22 cellular contexts compared by ENCODE assay signal in the genomic region with DNA sequence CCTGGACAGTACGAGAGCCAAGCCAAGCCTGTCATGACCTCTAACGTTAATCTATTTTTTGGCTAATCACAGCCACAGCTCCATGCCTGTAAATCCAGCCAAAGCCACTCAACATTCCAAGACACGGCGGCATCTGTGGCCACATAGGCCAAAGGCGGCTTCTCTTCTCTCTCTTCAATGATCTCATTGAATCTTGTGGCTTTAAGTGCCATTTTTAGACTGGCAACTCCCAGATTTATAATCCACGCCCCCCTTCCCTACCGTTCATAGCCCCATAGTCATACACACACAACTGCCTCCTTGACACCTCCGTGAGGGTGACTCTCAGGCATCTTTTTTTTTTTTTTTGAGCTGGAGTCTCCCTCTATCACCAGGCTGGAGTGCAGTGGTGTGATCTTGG. TPM values are rescaled to one million over a fixed set of nuclear protein-coding genes. Genes with fewer than 3 reads are reported as not detected.
DNase-seq lines count a peak whose midpoint lies in the region; ATAC-seq and TF ChIP-seq lines count a peak whose summit lies in the region.
"Had no signal": no experiment of that assay in that cellular context is flagged by ENCODE, and none has a peak within 500 bp of the region (broad histone marks: within the 10 kb centered on the region; RNA-seq: fewer than 3 reads in every experiment).

No MANE protein-coding gene starts in this region.

- H3K79me1 ChIP-seq in mesenchymal stem cell (replicated peaks; ENCODE audit: low read length, poor library complexity, severe bottlenecking): no peaks in the 10 kb centered on the region

- peaks cover 41% of the 10 kb centered on the region for H3K4me1 Mint-ChIP-seq in activated naive CD4-positive, alpha-beta T cell treated with anti-CD3 and anti-CD28 coated beads for 36 hours (ENCODE audit: low read depth)

- no peak overlapping the region for H2AFZ ChIP-seq in mesenchymal stem cell (ENCODE audit: low read depth, low read length)
- H2AFZ ChIP-seq: parathyroid adenoma had no signal

- H3K9me3 ChIP-seq in SJCRH30 (replicated peaks) (no peaks in the 10 kb centered on the region), mesenchymal stem cell (ENCODE audit: control insufficient read depth, low read length) (no peaks in the 10 kb centered on the region), upper lobe of right lung (no peaks in the 10 kb centered on the region)
- H3K9me3 ChIP-seq: stomach had no signal

- H2AK5ac ChIP-seq in mesenchymal stem cell (ENCODE audit: low read length, severe bottlenecking): no peak overlapping the region

- H3K4me2 ChIP-seq in mesenchymal stem cell (ENCODE audit: low read length, poor library complexity, severe bottlenecking): no peak overlapping the region

- no peak overlapping the region for H4K91ac ChIP-seq in mesenchymal stem cell (ENCODE audit: low read length)

- CTCF ChIA-PET in activated naive CD4-positive, alpha-beta T cell treated with anti-CD3 and anti-CD28 coated beads for 36 hours (lab: Charles Lee): interaction anchor here (1.2 to 5.5 kb wide), 4 partner anchors 20 to 184 kb away, joined by 3 to 46 read pairs (median 4); no protein-coding TSS in a partner anchor

- H3K18ac ChIP-seq in mesenchymal stem cell (ENCODE audit: low read depth in 1 of 2, low read length in 2 of 2): no peak overlapping the region

- no peaks in the 10 kb centered on the region for H3K36me3 Mint-ChIP-seq in activated naive CD4-positive, alpha-beta T cell treated with anti-CD3 and anti-CD28 coated beads for 36 hours (ENCODE audit: low read depth)

- H4K8ac ChIP-seq in mesenchymal stem cell (ENCODE audit: low read length): no peak overlapping the region

- no peak overlapping the region for H3K4me3 Mint-ChIP-seq in activated naive CD4-positive, alpha-beta T cell treated with anti-CD3 and anti-CD28 coated beads for 36 hours

- H3K9ac ChIP-seq in mesenchymal stem cell (ENCODE audit: low read length): peak overlapping the region; percentile 51
- H3K9ac ChIP-seq: parathyroid adenoma had no signal

- H2BK5ac ChIP-seq in mesenchymal stem cell (ENCODE audit: low read depth, low read length, poor library complexity, severe bottlenecking): no peak overlapping the region

- no peak overlapping the region for H3K4ac ChIP-seq in mesenchymal stem cell (ENCODE audit: low read depth in 1 of 2, low read length in 2 of 2)

- intact Hi-C loops in activated naive CD4-positive, alpha-beta T cell treated with anti-CD3 and anti-CD28 coated beads for 36 hours (cut with micrococcal nuclease): no loop called here
- intact Hi-C loops in upper lobe of right lung (cut with DNase I): loop anchor here (10.0 kb wide), 1 partner anchor 180 kb away; the partner anchor contains the start of gene MAN1C1
- intact Hi-C loops in lower leg skin (cut with DNase I; ENCODE audit: low total_unique reads): loop anchor here (10.0 kb wide), 1 partner anchor 50 kb away; no protein-coding TSS in a partner anchor

- H3K4me1 ChIP-seq in SJCRH30: peaks cover 40% of the 10 kb centered on the region
- peaks cover 6% of the 10 kb centered on the region for H3K4me1 ChIP-seq in mesenchymal stem cell (ENCODE audit: control insufficient read depth, insufficient read depth, low read depth, low read length)
- H3K4me1 ChIP-seq in upper lobe of right lung: peaks cover 21% of the 10 kb centered on the region
- H3K4me1 ChIP-seq: parathyroid adenoma had no signal

- peak; percentile 6 for ATAC-seq in upper lobe of right lung
- ATAC-seq in GM21576 (IDR thresholded peaks at IDR 0.05; ENCODE audit: unreplicated experiment): no peak
- ATAC-seq in HG03520 (IDR thresholded peaks at IDR 0.05; ENCODE audit: unreplicated experiment): no peak
- ATAC-seq: HCT116 had no signal

- H3K23ac ChIP-seq in mesenchymal stem cell (ENCODE audit: low read length in 2 of 2): no peak overlapping the region

- H2BK120ac ChIP-seq in mesenchymal stem cell (ENCODE audit: low read depth, low read length): no peak overlapping the region

- H3K9me3 Mint-ChIP-seq in activated naive CD4-positive, alpha-beta T cell treated with anti-CD3 and anti-CD28 coated beads for 36 hours: no peaks in the 10 kb centered on the region

- whole genome bisulfite sequencing in mesenchymal stem cell: 64% methylated on average over 8 of the region's 8 CpGs
- WGBS in lower leg skin, 2 donors: 58 to 59% methylated on average over 8 of the region's 8 CpGs

- H3K14ac ChIP-seq in mesenchymal stem cell (ENCODE audit: low read length in 2 of 2): no peak overlapping the region

- TF ChIP-seq CTCF in upper lobe of right lung (IDR thresholded peaks at IDR 0.05): no peak
- TF ChIP-seq CTCF in lower leg skin (IDR thresholded peaks at IDR 0.05): no peak

- H3K27me3 ChIP-seq in SJCRH30: no peaks in the 10 kb centered on the region
- H3K27me3 ChIP-seq in mesenchymal stem cell (ENCODE audit: control insufficient read depth in 1 of 2, insufficient read depth in 1 of 2, low read length in 2 of 2): peaks cover 0 to 14% of the 10 kb centered on the region in 2 experiments
- no peaks in the 10 kb centered on the region for H3K27me3 ChIP-seq in upper lobe of right lung
- H3K27me3 ChIP-seq: stomach had no signal

- no peak for DNase-seq in activated naive CD4-positive, alpha-beta T cell treated with anti-CD3 and anti-CD28 coated beads for 36 hours
- no peak for DNase-seq in activated naive CD4-positive, alpha-beta T cell treated with Interleukin-2 at 50 U/mL for 16 hours
- DNase-seq in SJCRH30 (peak; percentile 73 to 79), mesenchymal stem cell (peak; percentile 74), upper lobe of right lung (no peak), lower leg skin (ENCODE audit: low spot score in 2 of 2) (no peak)
- DNase-seq: activated CD4-positive, alpha-beta T cell treated with anti-CD3 and anti-CD28 coated beads, Interleukin-2, amount 50 U/mL, for 48 hours; activated T-cell treated with anti-CD3 and anti-CD28 coated beads for 4 hours; anterior cingulate cortex; DMS53; effector memory CD4-positive, alpha-beta T cell; head of caudate nucleus; NCI-H1048; NCI-H526; Right ventricle myocardium superior; stimulated activated CD4-positive, alpha-beta T cell treated with anti-CD3 and anti-CD28 coated beads, Interleukin-4, amount 100 ng/mL, for 1 hour; stomach had no signal

- no peak overlapping the region for H3K4me3 ChIP-seq in SJCRH30
- no peak overlapping the region for H3K4me3 ChIP-seq in mesenchymal stem cell (ENCODE audit: insufficient read depth in 1 of 2, low read depth in 1 of 2, low read length in 2 of 2)
- H3K4me3 ChIP-seq in upper lobe of right lung: no peak overlapping the region
- H3K4me3 ChIP-seq in lower leg skin (ENCODE audit: low read depth, poor library complexity, severe bottlenecking): no peak overlapping the region
- H3K4me3 ChIP-seq: lung, stomach had no signal

- H2BK12ac ChIP-seq in mesenchymal stem cell (ENCODE audit: low read length in 2 of 2): no peak overlapping the region

- H3K27me3 Mint-ChIP-seq in activated naive CD4-positive, alpha-beta T cell treated with anti-CD3 and anti-CD28 coated beads for 36 hours (ENCODE audit: low read depth): no peaks in the 10 kb centered on the region

- H3K36me3 ChIP-seq in SJCRH30: peaks cover 5% of the 10 kb centered on the region
- H3K36me3 ChIP-seq in mesenchymal stem cell (ENCODE audit: control insufficient read depth in 1 of 2, insufficient read depth in 2 of 2, low read depth in 1 of 2, low read length in 2 of 2): peaks cover 0 to 10% of the 10 kb centered on the region in 2 experiments
- H3K36me3 ChIP-seq in upper lobe of right lung: no peaks in the 10 kb centered on the region

- H3K27ac ChIP-seq in SJCRH30 (peak overlapping the region; percentile 11; the same call in 1 of the 2 replicates), mesenchymal stem cell (ENCODE audit: low read length, poor library complexity, severe bottlenecking) (no peak overlapping the region), upper lobe of right lung (no peak overlapping the region)
- H3K27ac ChIP-seq: parathyroid adenoma had no signal

- H2BK15ac ChIP-seq in mesenchymal stem cell (ENCODE audit: low read depth, poor library complexity, severe bottlenecking): no peak overlapping the region

- peak overlapping the region; percentile 2 for H3K27ac Mint-ChIP-seq in activated naive CD4-positive, alpha-beta T cell treated with anti-CD3 and anti-CD28 coated beads for 36 hours

- no peak for TF ChIP-seq POLR2A in lower leg skin (IDR thresholded peaks at IDR 0.05)

RNA-seq across cellular contexts. Expression of gene SELENON, which starts 5.7 kb away (rescaled TPM):
- 10 to 100 TPM; 27.8 to 28.6 TPM for total RNA-seq in activated naive CD4-positive, alpha-beta T cell treated with anti-CD3 and anti-CD28 coated beads for 36 hours
- total RNA-seq in SJCRH30 (2014; rRNA removed; shearing (Covaris generic)): 63.1 and 64.3 TPM in 2 replicates
- polyA plus RNA-seq in mesenchymal stem cell (2013, experiment 1 of 2): 115 TPM
- polyA plus RNA-seq in mesenchymal stem cell (2013, experiment 2 of 2): 113 TPM
- total RNA-seq in upper lobe of right lung: 95.9 TPM
- 10 to 100 TPM; 14.9 to 24.5 (median 17.6) TPM for total RNA-seq in lower leg skin

RNA-seq across cellular contexts. Expression of gene MTFR1L, which starts 25.4 kb away (rescaled TPM):
- 10 to 100 TPM; 22.2 to 23.5 TPM for total RNA-seq in activated naive CD4-positive, alpha-beta T cell treated with anti-CD3 and anti-CD28 coated beads for 36 hours
- total RNA-seq in SJCRH30 (2014; rRNA removed; shearing (Covaris generic)): 47.9 and 49.9 TPM in 2 replicates
- polyA plus RNA-seq in mesenchymal stem cell (2013, experiment 1 of 2): 49.9 TPM
- 50.5 TPM for polyA plus RNA-seq in mesenchymal stem cell (2013, experiment 2 of 2)
- total RNA-seq in upper lobe of right lung (46.0 TPM), lower leg skin (10 to 100 TPM; 34.9 to 46.1 (median 39.7) TPM)

Comparison
In these comparisons a context has a peak if more than half of its experiments do, and no peak if none do; other contexts are left out.
1. DNase-seq: peak in SJCRH30 (2 of 2) and mesenchymal stem cell (single experiment); none in activated naive CD4-positive, alpha-beta T cell treated with anti-CD3 and anti-CD28 coated beads for 36 hours (single experiment), activated naive CD4-positive, alpha-beta T cell treated with Interleukin-2 at 50 U/mL for 16 hours (single experiment), upper lobe of right lung (single experiment) and lower leg skin (0 of 2).